In the genomic region with DNA sequence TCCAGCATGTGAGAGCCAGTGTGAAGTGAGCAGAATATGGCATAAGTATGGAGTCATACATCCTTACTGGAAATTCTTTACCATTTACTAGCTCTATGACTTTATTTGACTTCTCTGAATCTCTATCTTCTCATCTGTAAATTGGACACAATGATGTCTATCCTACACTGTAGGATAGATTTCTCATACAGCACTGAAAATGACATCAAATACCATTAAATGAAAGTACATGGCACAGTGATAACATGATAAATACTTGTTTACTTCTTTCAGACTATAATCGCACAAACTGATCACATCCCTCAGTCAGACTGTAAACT, we compare ENCODE assay signal across 8 cellular contexts. TPM values are rescaled to one million over a fixed set of nuclear protein-coding genes. Genes with fewer than 3 reads are reported as not detected.
DNase-seq lines count a peak whose midpoint lies in the region; ATAC-seq and TF ChIP-seq lines count a peak whose summit lies in the region.

No MANE protein-coding gene starts in this region.

- H3K4me2 ChIP-seq in PC-3 (ENCODE audit: low read length) (peak overlapping the region; percentile 84), parathyroid adenoma (ENCODE audit: low read length) (peak overlapping the region; percentile 51), mesendoderm (ENCODE audit: low read length) (no peak overlapping the region)

- DNase-seq in AG10803 (ENCODE audit: low read depth) (no peak), PC-3 (no peak), epithelial cell of esophagus (ENCODE audit: low read depth) (no peak), iPS-NIHi11 (ENCODE audit: low spot score) (no peak), mesendoderm (no peak)

- H3K79me1 ChIP-seq in mesendoderm (ENCODE audit: low read length) = peaks cover 9% of the 10 kb centered on the region

- POLR2A ChIA-PET in PC-3 (lab: Charles Lee; ENCODE audit: unreplicated experiment) = interaction anchor here (0.5 to 0.9 kb wide), 6 partner anchors 133 to 373 kb away, joined by 3 to 22 read pairs (median 6); partner anchors contain the start of gene ST7L

- H4K8ac ChIP-seq in mesendoderm (ENCODE audit: low read depth, low read length) = no peak overlapping the region

- H3K4me3 ChIP-seq in AG10803 (ENCODE audit: low read length) (peak overlapping the region; percentile 40), PC-3 (ENCODE audit: low read length) (peak overlapping the region; percentile 92), epithelial cell of esophagus (ENCODE audit: low read length) (peak overlapping the region; percentile 34), parathyroid adenoma (ENCODE audit: low read depth, low read length) (peak overlapping the region; percentile 4), mesendoderm (ENCODE audit: low read length) (no peak overlapping the region)

- H3K9me3 ChIP-seq in PC-3 (ENCODE audit: low read length) = no peaks in the 10 kb centered on the region
- no peaks in the 10 kb centered on the region for H3K9me3 ChIP-seq in parathyroid adenoma (ENCODE audit: control insufficient read depth, low read length)

- intact Hi-C loops in PC-3 (cut with micrococcal nuclease) = loop anchor here (1.0 to 5.0 kb wide), 3 partner anchors 220 to 278 kb away; partner anchors contain the start of genes CAPZA1, MOV10 and ST7L

- H3K79me2 ChIP-seq in PC-3 (ENCODE audit: low read length) = peaks cover 35% of the 10 kb centered on the region
- peaks cover 11% of the 10 kb centered on the region for H3K79me2 ChIP-seq in parathyroid adenoma
- H3K79me2 ChIP-seq in mesendoderm (ENCODE audit: control insufficient read depth, insufficient read depth, low read length) = peaks cover 27% of the 10 kb centered on the region

- H2AFZ ChIP-seq in PC-3 (ENCODE audit: low read length) (peak overlapping the region; percentile 73; the same call in 1 of the 2 replicates), parathyroid adenoma (peak overlapping the region; percentile 42)

- H3K27ac ChIP-seq in PC-3 (ENCODE audit: low read length) (peak overlapping the region; percentile 98), parathyroid adenoma (peak overlapping the region; percentile 86), mesendoderm (ENCODE audit: low read depth, low read length) (no peak overlapping the region)

- no peak overlapping the region for H4K5ac ChIP-seq in mesendoderm (ENCODE audit: low read length)

- H4K20me1 ChIP-seq in PC-3 (ENCODE audit: low read length) = no peaks in the 10 kb centered on the region

- no CpG with 5 or more reads among the region's 1 CpG for WGBS in mesendoderm (ENCODE audit: extremely low coverage, insufficient coverage, low lambda C conversion rate)

- H3K9ac ChIP-seq in PC-3 (ENCODE audit: low read length) (peak overlapping the region; percentile 77), parathyroid adenoma (no peak overlapping the region), mesendoderm (ENCODE audit: low read length) (no peak overlapping the region)

- TF ChIP-seq CTCF in AG10803 (conservative IDR thresholded peaks at IDR 0.05; ENCODE audit: low read length) (no peak), PC-3 (conservative IDR thresholded peaks at IDR 0.05; ENCODE audit: low read depth, low read length) (no peak), epithelial cell of esophagus (IDR thresholded peaks at IDR 0.05; ENCODE audit: insufficient read depth, low read depth, low read length, missing control alignments) (no peak), parathyroid adenoma (IDR thresholded peaks at IDR 0.05) (no peak)

- CTCF ChIA-PET in PC-3 (lab: Charles Lee) = interaction anchor here (0.6 to 1.4 kb wide), 7 partner anchors 71 to 1971 kb away, joined by 3 to 8 read pairs (median 3); no protein-coding TSS in a partner anchor

- no peak overlapping the region for H2BK15ac ChIP-seq in mesendoderm (replicated peaks; ENCODE audit: low read depth)

- H3F3A ChIP-seq in PC-3 (ENCODE audit: low read length, unreplicated experiment) = no peaks in the 10 kb centered on the region

- no peak overlapping the region for H2BK120ac ChIP-seq in mesendoderm (ENCODE audit: low read depth, low read length)

- H3K36me3 ChIP-seq in PC-3 (ENCODE audit: low read depth, low read length) (no peaks in the 10 kb centered on the region), parathyroid adenoma (ENCODE audit: control insufficient read depth, insufficient read depth, low read length) (no peaks in the 10 kb centered on the region), mesendoderm (ENCODE audit: control insufficient read depth, insufficient read depth, low read length) (no peaks in the 10 kb centered on the region)

- ATAC-seq in PC-3 = no peak
- no peak for ATAC-seq in HG02852 (IDR thresholded peaks at IDR 0.05; ENCODE audit: unreplicated experiment)
- no peak for ATAC-seq in GM18861 (IDR thresholded peaks at IDR 0.05; ENCODE audit: unreplicated experiment)

- H3K27me3 ChIP-seq in PC-3 (ENCODE audit: low read length) = no peaks in the 10 kb centered on the region
- no peaks in the 10 kb centered on the region for H3K27me3 ChIP-seq in parathyroid adenoma (ENCODE audit: control insufficient read depth, insufficient read depth, low read length)
- H3K27me3 ChIP-seq in mesendoderm (ENCODE audit: insufficient read depth, low read length, poor library complexity) = no peaks in the 10 kb centered on the region

- H3K4ac ChIP-seq in mesendoderm (ENCODE audit: low read depth, low read length) = no peak overlapping the region

- H3K18ac ChIP-seq in mesendoderm (ENCODE audit: low read length) = no peak overlapping the region

- peaks cover 45% of the 10 kb centered on the region for H3K4me1 ChIP-seq in PC-3 (ENCODE audit: insufficient read depth, low read length)
- H3K4me1 ChIP-seq in parathyroid adenoma = no peaks in the 10 kb centered on the region
- H3K4me1 ChIP-seq in mesendoderm (ENCODE audit: control insufficient read depth, low read depth, low read length) = peaks cover 2% of the 10 kb centered on the region

- H3K56ac ChIP-seq in mesendoderm (ENCODE audit: low read length) = no peak overlapping the region

- H2BK5ac ChIP-seq in mesendoderm (ENCODE audit: low read length) = no peak overlapping the region

- BruUV-seq in PC-3 (replicated peaks; lab: Mats Ljungman, UMichigan) = no TSS peak

- no peak overlapping the region for H2AK5ac ChIP-seq in mesendoderm (ENCODE audit: low read length)

- no peak overlapping the region for H3K23ac ChIP-seq in mesendoderm (ENCODE audit: low read length)

- H3K9me2 ChIP-seq in PC-3 (replicated peaks; ENCODE audit: low read length) = no peaks in the 10 kb centered on the region

RNA-seq across cellular contexts. Expression of gene CTTNBP2NL, which starts 1.3 kb away (rescaled TPM):
- 3.7 and 9.8 TPM in 2 replicates for total RNA-seq in PC-3 (2014; rRNA removed)
- 12.2 TPM for polyA plus RNA-seq in mesendoderm (2013, experiment 1 of 2)
- polyA plus RNA-seq in mesendoderm (2013, experiment 2 of 2) = 13.3 TPM
